In the genomic region with DNA sequence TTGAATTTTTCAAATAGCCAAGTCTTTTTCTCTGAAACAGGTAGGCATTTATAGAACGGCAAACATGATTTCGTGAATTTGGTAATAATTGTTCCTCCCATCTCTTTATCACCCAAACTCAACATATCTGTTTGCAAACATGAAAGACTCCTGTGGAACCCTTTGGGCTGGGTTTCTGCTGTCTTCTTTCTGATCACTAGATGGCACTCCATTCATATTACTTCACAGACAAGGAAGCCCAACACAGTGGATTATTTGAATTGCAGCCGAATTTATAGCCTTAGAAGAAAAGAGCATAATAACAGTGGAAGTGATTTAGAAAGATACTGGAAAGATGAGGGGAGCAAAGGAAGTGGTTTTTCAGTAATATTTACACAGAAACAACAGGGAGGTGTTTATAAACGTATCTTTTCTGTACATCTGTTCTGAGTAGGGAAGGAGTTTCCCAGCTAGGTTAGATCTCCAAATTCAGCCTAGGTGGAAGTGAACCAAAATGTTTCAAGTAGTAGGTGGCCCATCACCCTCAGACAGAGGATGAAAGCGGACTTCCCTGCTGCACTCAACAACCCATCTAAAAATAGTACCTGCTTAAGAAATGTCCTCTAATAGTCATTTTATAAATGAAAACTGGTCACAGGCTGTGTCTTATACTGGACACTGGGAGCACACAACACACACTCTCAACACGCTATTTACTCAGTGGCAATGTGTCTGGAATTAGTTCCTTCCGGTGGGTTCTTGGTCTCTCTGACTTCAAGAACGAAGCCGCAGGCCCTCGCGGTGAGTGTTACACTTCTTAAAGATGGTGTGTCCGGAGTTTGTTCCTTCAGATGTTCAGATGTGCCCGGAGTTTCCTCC, we compare ENCODE assay signal across 8 cellular contexts.
A peak's percentile ranks its signal among the peaks of the same experiment; 100 is the strongest.
DNase-seq lines count a peak whose midpoint lies in the region; ATAC-seq and TF ChIP-seq lines count a peak whose summit lies in the region.

No MANE protein-coding gene starts in this region.

- no peaks in the 10 kb centered on the region for H3K36me3 ChIP-seq in CD4-positive, CD25-positive, alpha-beta regulatory T cell (ENCODE audit: control insufficient read depth, insufficient read depth, low read length)
- H3K36me3 ChIP-seq in ascending aorta, result no peaks in the 10 kb centered on the region

- H3K4me1 ChIP-seq in CD4-positive, CD25-positive, alpha-beta regulatory T cell (ENCODE audit: control insufficient read depth, insufficient read depth, low read length, poor library complexity, severe bottlenecking), result no peaks in the 10 kb centered on the region
- no peaks in the 10 kb centered on the region for H3K4me1 ChIP-seq in ascending aorta

- ATAC-seq in CD4-positive, CD25-positive, alpha-beta regulatory T cell (ENCODE audit: low read depth in 2 of 2), result no peak
- ATAC-seq in GM18520 (IDR thresholded peaks at IDR 0.05; ENCODE audit: unreplicated experiment) (peak; percentile 46), HG03469 (IDR thresholded peaks at IDR 0.05; ENCODE audit: unreplicated experiment) (peak; percentile 46)
- ATAC-seq in stimulated activated naive CD8-positive, alpha-beta T cell treated with anti-CD3 and anti-CD28 coated beads, Interleukin-15, Interleukin-2, amounts not matched to agents 100 U/mL and 50 U/mL, for 24 hours, result peak; percentile 52

- H3K27ac Mint-ChIP-seq in CD4-positive, CD25-positive, alpha-beta regulatory T cell, result no peak overlapping the region

- no peak overlapping the region for H3K4me3 ChIP-seq in CD4-positive, CD25-positive, alpha-beta regulatory T cell (ENCODE audit: low read depth, low read length)
- H3K4me3 ChIP-seq in ascending aorta, result no peak overlapping the region

- peaks cover 0 to 3% (median 0%) of the 10 kb centered on the region in 7 donors for H3K9me3 Mint-ChIP-seq in CD4-positive, CD25-positive, alpha-beta regulatory T cell

- no peaks in the 10 kb centered on the region for H3K9me3 ChIP-seq in CD4-positive, CD25-positive, alpha-beta regulatory T cell (ENCODE audit: control insufficient read depth in 2 of 2, low read length in 2 of 2)
- no peaks in the 10 kb centered on the region for H3K9me3 ChIP-seq in ascending aorta

- intact Hi-C loops in ascending aorta (cut with DNase I), result loop anchor here (5.0 kb wide), 1 partner anchor 672 kb away; no protein-coding TSS in a partner anchor

- H3K27me3 ChIP-seq in CD4-positive, CD25-positive, alpha-beta regulatory T cell (ENCODE audit: control insufficient read depth, insufficient read depth, low read length), result peaks cover 6% of the 10 kb centered on the region
- no peaks in the 10 kb centered on the region for H3K27me3 ChIP-seq in ascending aorta

- H3K27me3 Mint-ChIP-seq in CD4-positive, CD25-positive, alpha-beta regulatory T cell, result peaks cover 27% of the 10 kb centered on the region

- H3K4me1 Mint-ChIP-seq in CD4-positive, CD25-positive, alpha-beta regulatory T cell, result no peaks in the 10 kb centered on the region

- H3K4me3 Mint-ChIP-seq in CD4-positive, CD25-positive, alpha-beta regulatory T cell, result no peak overlapping the region

- peak in 2 of 3 experiments; percentile 38 to 61 for TF ChIP-seq CTCF in ascending aorta (IDR thresholded peaks at IDR 0.05)

- peak; percentile 2 to 69 (median 32) for DNase-seq in CD4-positive, CD25-positive, alpha-beta regulatory T cell
- DNase-seq in NCI-H69 (lab: John Stamatoyannopoulos, UW) (peak; percentile 86), ascending aorta (ENCODE audit: low spot score in 2 of 2) (no peak), hepatic stellate cell (ENCODE audit: low spot score) (peak; percentile 17)
- peak; percentile 8 for DNase-seq in stimulated activated naive CD8-positive, alpha-beta T cell treated with anti-CD3 and anti-CD28 coated beads, Interleukin-15, Interleukin-2, amounts not matched to agents 100 U/mL and 50 U/mL, for 24 hours
- DNase-seq in effector CD4-positive, alpha-beta T cell, result no peak

- no peak overlapping the region for H3K27ac ChIP-seq in CD4-positive, CD25-positive, alpha-beta regulatory T cell (ENCODE audit: insufficient read depth, low read length, poor library complexity, severe bottlenecking)
- H3K27ac ChIP-seq in ascending aorta, result no peak overlapping the region

- H3K36me3 Mint-ChIP-seq in CD4-positive, CD25-positive, alpha-beta regulatory T cell, result no peaks in the 10 kb centered on the region

Comparison
In these comparisons a context has a peak if more than half of its experiments do, and no peak if none do; other contexts are left out.
1. ATAC-seq: peak in GM18520 (single experiment), HG03469 (single experiment) and stimulated activated naive CD8-positive, alpha-beta T cell treated with anti-CD3 and anti-CD28 coated beads, Interleukin-15, Interleukin-2, amounts not matched to agents 100 U/mL and 50 U/mL, for 24 hours (single experiment); none in CD4-positive, CD25-positive, alpha-beta regulatory T cell (0 of 2).
2. DNase-seq: peak in CD4-positive, CD25-positive, alpha-beta regulatory T cell (3 of 3), NCI-H69 (single experiment), hepatic stellate cell (single experiment) and stimulated activated naive CD8-positive, alpha-beta T cell treated with anti-CD3 and anti-CD28 coated beads, Interleukin-15, Interleukin-2, amounts not matched to agents 100 U/mL and 50 U/mL, for 24 hours (single experiment); none in ascending aorta (0 of 2) and effector CD4-positive, alpha-beta T cell (single experiment).